8 cellular contexts compared by ENCODE assay signal in genomic region chr19:5903502-5904301, GRCh38. TPM values are rescaled to one million over a fixed set of nuclear protein-coding genes. Genes with fewer than 3 reads are reported as not detected.
DNase-seq lines count a peak whose midpoint lies in the region; ATAC-seq and TF ChIP-seq lines count a peak whose summit lies in the region.

Gene NDUFA11 (minus strand): TSS chr19:5903790. CDS start chr19:5903708, 82 bp downstream.

- peak; percentile 45 for ATAC-seq in GM18498 (IDR thresholded peaks at IDR 0.05; ENCODE audit: unreplicated experiment)
- peak; percentile 41 for ATAC-seq in HG02885 (IDR thresholded peaks at IDR 0.05; ENCODE audit: poor library complexity, unreplicated experiment)
- ATAC-seq in right cardiac atrium: peak; percentile 89 to 90

- H3K27ac ChIP-seq in right cardiac atrium (ENCODE audit: low read length) (peak within 1 kb of the TSS; percentile 78), rectal smooth muscle tissue (ENCODE audit: low read depth, low read length) (peak within 1 kb of the TSS; percentile 93), vagina (peak within 1 kb of the TSS; percentile 87)

- H3K4me3 ChIP-seq in right cardiac atrium (ENCODE audit: low read length) (peak within 1 kb of the TSS; percentile 76), rectal smooth muscle tissue (ENCODE audit: low read length) (peak within 1 kb of the TSS; percentile 98), vagina (peak within 1 kb of the TSS; percentile 77 to 78)

- DNase-seq in NCI-H1694 (lab: John Stamatoyannopoulos, UW) (peak; percentile 90), amniotic stem cell (lab: John Stamatoyannopoulos, UW) (peak; percentile 100), right cardiac atrium (peak; percentile 98 to 99 (median 99)), vagina (ENCODE audit: extremely low spot score in 2 of 2) (peak; percentile 99 to 100)

- H3K9ac ChIP-seq in rectal smooth muscle tissue (ENCODE audit: low read length): peak within 1 kb of the TSS; percentile 99

- no peaks in the 10 kb centered on the region for H3K9me3 ChIP-seq in right cardiac atrium (ENCODE audit: control insufficient read depth, low read length)
- H3K9me3 ChIP-seq in vagina: no peaks in the 10 kb centered on the region

- no peak for TF ChIP-seq POLR2A in vagina (IDR thresholded peaks at IDR 0.05)

- intact Hi-C loops in T-helper 1 cell treated with Interleukin-12 subunit alpha and Interleukin-12 subunit beta and Interleukin-4 antibody, amounts not matched to agents 30 ng/mL and 1 ng/mL, for 36 hours (cut with micrococcal nuclease): loop anchor here (1.0 to 10.0 kb wide), 23 partner anchors 50 to 1631 kb away; partner anchors contain the start of genes ALKBH7, CATSPERD, CLPP and FEM1A
- intact Hi-C loops in right cardiac atrium (cut with DNase I) (loop anchor here in 1 of 4 donors (10.0 kb wide), 1 partner anchor 51 kb away; no protein-coding TSS in a partner anchor), vagina (cut with DNase I) (no loop called here)

- H3K27me3 ChIP-seq in right cardiac atrium (ENCODE audit: control insufficient read depth, insufficient read depth) (no peaks in the 10 kb centered on the region), rectal smooth muscle tissue (ENCODE audit: control insufficient read depth, insufficient read depth, low read length) (no peaks in the 10 kb centered on the region), vagina (no peaks in the 10 kb centered on the region)

- H3K36me3 ChIP-seq in rectal smooth muscle tissue (ENCODE audit: control insufficient read depth, insufficient read depth, low read length) (peaks cover 2% of the 10 kb centered on the region), vagina (no peaks in the 10 kb centered on the region)

- no peak for TF ChIP-seq CTCF in vagina (IDR thresholded peaks at IDR 0.05)

- WGBS in right cardiac atrium: under 1% methylated on average over 66 of the region's 66 CpGs

- H3K4me1 ChIP-seq in right cardiac atrium (ENCODE audit: control insufficient read depth, insufficient read depth, low read length) (no peaks in the 10 kb centered on the region), rectal smooth muscle tissue (ENCODE audit: control insufficient read depth, insufficient read depth, low read length) (peaks cover 3% of the 10 kb centered on the region), vagina (peaks cover 39% of the 10 kb centered on the region)

RNA-seq across cellular contexts. Expression of gene NDUFA11, which starts in this region (rescaled TPM):
- total RNA-seq in T-helper 1 cell treated with Interleukin-12 subunit alpha and Interleukin-12 subunit beta and Interleukin-4 antibody, amounts not matched to agents 30 ng/mL and 1 ng/mL, for 36 hours: 220 and 230 TPM in 2 replicates
- total RNA-seq in right cardiac atrium (100 to 1,000 TPM; 515 to 756 (median 624) TPM), vagina (318 TPM)
- 1,214 TPM for polyA plus RNA-seq in right cardiac atrium

Comparison
In these comparisons a context has a peak if more than half of its experiments do, and no peak if none do; other contexts are left out.
1. Peak in every context shown above with its lines: DNase-seq, ATAC-seq, H3K4me3 ChIP-seq and H3K27ac ChIP-seq.